Comparison of ENCODE assay signal across 6 cellular contexts in the genomic region with DNA sequence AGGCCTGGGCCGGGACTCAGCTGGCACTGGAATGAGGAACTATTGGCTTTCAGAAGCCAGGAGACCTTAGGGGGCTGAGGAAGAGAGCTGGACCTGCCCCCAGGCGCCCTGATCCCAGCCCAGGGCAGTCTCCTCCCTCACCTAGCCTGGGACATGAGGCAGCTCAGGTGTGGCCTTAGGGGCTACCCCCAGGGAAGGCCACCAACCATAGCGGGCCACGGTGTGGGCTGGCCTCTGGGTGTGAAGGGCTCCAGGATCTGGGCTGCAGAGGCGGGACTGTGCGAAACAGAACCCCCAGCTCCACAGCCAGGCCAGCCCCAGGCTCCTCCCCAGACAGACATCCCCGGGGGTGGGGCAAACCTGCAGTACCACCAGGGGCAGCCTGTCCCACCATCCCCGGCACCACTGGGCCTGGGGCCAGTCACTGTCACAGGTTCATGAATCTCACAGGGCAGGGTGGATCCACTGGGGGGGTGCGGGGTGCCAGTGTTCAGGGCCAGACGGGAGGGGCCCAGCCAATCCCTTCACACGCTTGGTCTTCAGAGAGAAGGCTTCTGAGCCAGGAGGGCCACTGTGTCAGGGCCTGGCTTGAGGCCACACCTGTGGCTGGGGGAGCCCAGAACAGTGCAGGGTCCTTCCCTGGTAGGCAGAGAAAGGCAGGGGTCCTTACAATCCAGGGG. TPM values are rescaled to one million over a fixed set of nuclear protein-coding genes. Genes with fewer than 3 reads are reported as not detected.
DNase-seq lines count a peak whose midpoint lies in the region; ATAC-seq and TF ChIP-seq lines count a peak whose summit lies in the region.

No MANE protein-coding gene starts in this region.

- H3K9ac ChIP-seq in colonic mucosa (ENCODE audit: low read depth in 2 of 2, low read length in 2 of 2), result peak overlapping the region; percentile 65 to 96

- peak overlapping the region; percentile 93 for H3K27ac ChIP-seq in colonic mucosa

- no peak for TF ChIP-seq CTCF in colonic mucosa (IDR thresholded peaks at IDR 0.05)

- no peak for ATAC-seq in GM18519 (IDR thresholded peaks at IDR 0.05; ENCODE audit: low FRiP score, unreplicated experiment)

- no peaks in the 10 kb centered on the region for H3K9me3 ChIP-seq in colonic mucosa

- peaks cover 67% of the 10 kb centered on the region for H3K4me1 ChIP-seq in colonic mucosa

- DNase-seq in HPDE6-E6E7 (ENCODE audit: extremely low spot score) (peak; percentile 40), colonic mucosa (peak; percentile 77), pons (ENCODE audit: low spot score) (peak; percentile 57)
- DNase-seq in activated T-cell treated with anti-CD3 and anti-CD28 coated beads, Interleukin-2, amount 50 U/mL, for 1 hour, result no peak
- DNase-seq in stimulated activated CD4-positive, alpha-beta T cell treated with anti-CD3 and anti-CD28 coated beads, Interleukin-4, amount 100 ng/mL, for 24 hours, result no peak

- peak overlapping the region; percentile 3 for H3K4me3 ChIP-seq in colonic mucosa

- no peaks in the 10 kb centered on the region for H3K27me3 ChIP-seq in colonic mucosa

- H3K36me3 ChIP-seq in colonic mucosa, result no peaks in the 10 kb centered on the region

- intact Hi-C loops in colonic mucosa (cut with DNase I), result no loop called here

RNA-seq across cellular contexts. Expression of a gene that starts 3.5 kb away (rescaled TPM):
- total RNA-seq in colonic mucosa, result 100 to 1,000 TPM; 270 to 339 TPM

RNA-seq across cellular contexts. Expression of a gene that starts 22.8 kb away (rescaled TPM):
- total RNA-seq in colonic mucosa, result 1 to 10 TPM; 2.4 to 4.0 TPM

RNA-seq across cellular contexts. Expression of a gene that starts 33.8 kb away (rescaled TPM):
- total RNA-seq in colonic mucosa, result 1 to 10 TPM; 1.3 to 1.9 TPM

RNA-seq across cellular contexts. Expression of a gene that starts 39.1 kb away (rescaled TPM):
- 10 to 100 TPM; 34.1 to 55.9 TPM for total RNA-seq in colonic mucosa

RNA-seq across cellular contexts. Expression of a gene that starts 42.5 kb away (rescaled TPM):
- 1 to 10 TPM; 2.0 to 2.6 TPM for total RNA-seq in colonic mucosa

Comparison
In these comparisons a context has a peak if more than half of its experiments do, and no peak if none do; other contexts are left out.
1. DNase-seq: peak in HPDE6-E6E7 (single experiment), colonic mucosa (single experiment) and pons (single experiment); none in activated T-cell treated with anti-CD3 and anti-CD28 coated beads, Interleukin-2, amount 50 U/mL, for 1 hour (single experiment) and stimulated activated CD4-positive, alpha-beta T cell treated with anti-CD3 and anti-CD28 coated beads, Interleukin-4, amount 100 ng/mL, for 24 hours (single experiment).